Comparison of ENCODE assay signal across 25 cellular contexts in the genomic region with DNA sequence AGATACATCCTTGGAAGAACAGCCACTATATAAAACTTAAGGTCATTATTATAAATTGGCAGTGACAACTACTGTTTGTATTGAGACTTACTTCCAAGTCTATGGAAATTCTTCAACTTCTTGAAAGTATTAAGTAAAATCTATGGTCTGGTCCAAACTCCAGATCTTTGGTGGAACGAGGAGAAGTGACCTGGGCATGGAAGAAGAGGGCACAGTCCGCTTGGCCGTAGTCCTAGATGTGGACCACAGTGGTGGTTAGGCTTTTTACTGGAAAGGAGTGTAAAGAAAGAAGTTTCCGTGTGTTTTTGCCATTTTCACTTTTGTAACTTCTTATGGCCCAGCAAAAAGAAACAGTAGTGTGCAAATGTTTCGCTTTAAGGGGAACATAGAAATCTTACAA.
"Had no signal": no experiment of that assay in that cellular context is flagged by ENCODE, and none has a peak within 500 bp of the region (broad histone marks: within the 10 kb centered on the region; RNA-seq: fewer than 3 reads in every experiment).

No MANE protein-coding gene starts in this region.

- H3K27ac ChIP-seq: body of pancreas, cardiac muscle cell, foreskin keratinocyte, hepatocyte, thoracic aorta, WERI-Rb-1 had no signal

- H3K9me3 ChIP-seq: body of pancreas, thoracic aorta had no signal

- H3K27me3 Mint-ChIP-seq: activated naive CD4-positive, alpha-beta T cell treated with anti-CD3 and anti-CD28 coated beads, Interleukin-2, amount 10 ng/mL, durations not matched to agents 7 days and 5 days; T-cell; type B pancreatic cell had no signal

- H3K27ac Mint-ChIP-seq: T-cell; T-helper 2 cell treated with Interferon-gamma antibody and Interleukin-4, amounts not matched to agents 5 μg/mL and 100 μg/mL, for 36 hours; type B pancreatic cell had no signal

- H3K4me2 ChIP-seq: hepatocyte had no signal

- DNase-seq: activated CD4-positive, alpha-beta T cell treated with anti-CD3 and anti-CD28 coated beads, Interleukin-2, amount 50 U/mL, for 48 hours; activated effector memory CD4-positive, alpha-beta T cell treated with anti-CD3 and anti-CD28 coated beads, Interleukin-2, amount 50 U/mL, for 16 hours; activated naive CD4-positive, alpha-beta T cell treated with anti-CD3 and anti-CD28 coated beads, Interleukin-2, amount 10 ng/mL, durations not matched to agents 7 days and 5 days; anterior cingulate cortex; body of pancreas; cortex of kidney; effector CD4-positive, alpha-beta T cell; erythroblast; foreskin keratinocyte; kidney glomerular epithelial cell; left ventricle myocardium superior; mesendoderm; mucosa of descending colon; retina; stimulated activated CD4-positive, alpha-beta T cell treated with anti-CD3 and anti-CD28 coated beads, Interleukin-2, amount 100 ng/mL, for 48 hours; stimulated activated naive CD4-positive, alpha-beta T cell treated with Interleukin-2 at 50 U/mL for 16 hours; T-cell; WERI-Rb-1 had no signal

- ATAC-seq: body of pancreas, foreskin keratinocyte, left ventricle myocardium superior, mucosa of descending colon, SK-N-SH treated with all-trans-retinoic acid at 6 μM for 48 hours, T-cell had no signal

- H3K4me3 Mint-ChIP-seq: activated naive CD4-positive, alpha-beta T cell treated with anti-CD3 and anti-CD28 coated beads, Interleukin-2, amount 10 ng/mL, durations not matched to agents 7 days and 5 days; T-cell; T-helper 2 cell treated with Interferon-gamma antibody and Interleukin-4, amounts not matched to agents 5 μg/mL and 100 μg/mL, for 36 hours; type B pancreatic cell had no signal

- H3K27me3 ChIP-seq: body of pancreas, cardiac muscle cell, foreskin keratinocyte, hepatocyte had no signal

- H2AFZ ChIP-seq: hepatocyte had no signal

- FAIRE-seq: TTC549 had no signal

- H3K4me3 ChIP-seq: body of pancreas, cardiac muscle cell, hepatocyte, mucosa of descending colon, thoracic aorta had no signal

- H3K36me3 ChIP-seq: cardiac muscle cell, thoracic aorta had no signal
